ENCODE assay signal across 26 cellular contexts in genomic region chr9:121304707-121305106, GRCh38. TPM values are rescaled to one million over a fixed set of nuclear protein-coding genes. Genes with fewer than 3 reads are reported as not detected.
A peak's percentile ranks its signal among the peaks of the same experiment; 100 is the strongest.
DNase-seq lines count a peak whose midpoint lies in the region; ATAC-seq, FAIRE-seq and TF ChIP-seq lines count a peak whose summit lies in the region.
"Had no signal": no experiment of that assay in that cellular context is flagged by ENCODE, and none has a peak within 500 bp of the region (broad histone marks: within the 10 kb centered on the region; RNA-seq: fewer than 3 reads in every experiment).

No MANE protein-coding gene starts in this region.

- no peak overlapping the region for H3K4me2 ChIP-seq in K562 (ENCODE audit: insufficient read depth, low read length)
- H3K4me2 ChIP-seq in trophoblast cell (ENCODE audit: low read length): no peak overlapping the region

- H3K9ac ChIP-seq in K562 (ENCODE audit: insufficient read depth in 1 of 2, low read depth in 2 of 2, low read length in 2 of 2) (no peak overlapping the region), trophoblast cell (ENCODE audit: low read length) (no peak overlapping the region)

- no peaks in the 10 kb centered on the region for H3K79me2 ChIP-seq in K562 (ENCODE audit: control insufficient read depth, insufficient read depth, low read length)
- no peaks in the 10 kb centered on the region for H3K79me2 ChIP-seq in trophoblast cell (ENCODE audit: control insufficient read depth, insufficient read depth, low read length, poor library complexity)

- no peak overlapping the region for H3K27ac Mint-ChIP-seq in activated naive CD8-positive, alpha-beta T cell treated with anti-CD3 and anti-CD28 coated beads for 36 hours
- H3K27ac Mint-ChIP-seq: activated CD4-positive, alpha-beta T cell treated with anti-CD3 and anti-CD28 coated beads for 36 hours; CD8-positive, alpha-beta memory T cell; natural killer cell treated with Interleukin-12 subunit alpha and Interleukin-12 subunit beta and Interleukin-15 and Interleukin-18, amount 100 ng/mL, for 72 hours; T-helper 17 cell had no signal

- peaks cover 6% of the 10 kb centered on the region for H3K4me1 Mint-ChIP-seq in activated naive CD8-positive, alpha-beta T cell treated with anti-CD3 and anti-CD28 coated beads for 36 hours

- TF ChIP-seq EP300 in K562 (IDR thresholded peaks at IDR 0.05; ENCODE audit: low read length): no peak

- H3K36me3 Mint-ChIP-seq in activated naive CD8-positive, alpha-beta T cell treated with anti-CD3 and anti-CD28 coated beads for 36 hours: no peaks in the 10 kb centered on the region
- H3K36me3 Mint-ChIP-seq: IgD-negative memory B cell; natural killer cell treated with Interleukin-12 subunit alpha and Interleukin-12 subunit beta and Interleukin-15 and Interleukin-18, amount 100 ng/mL, for 72 hours had no signal

- H3K9me1 ChIP-seq in K562 (ENCODE audit: control insufficient read depth, insufficient read depth, low read length): no peaks in the 10 kb centered on the region

- no peaks in the 10 kb centered on the region for H3K79me1 ChIP-seq in trophoblast cell (ENCODE audit: low read length)

- no peak overlapping the region for H3K18ac ChIP-seq in trophoblast cell (ENCODE audit: low read length)

- no peaks in the 10 kb centered on the region for H3K27me3 ChIP-seq in K562 (ENCODE audit: control insufficient read depth in 2 of 2, insufficient read depth in 2 of 2, low read length in 2 of 2)
- H3K27me3 ChIP-seq in thyroid gland: no peaks in the 10 kb centered on the region
- H3K27me3 ChIP-seq in trophoblast cell (ENCODE audit: insufficient read depth, low read length): no peaks in the 10 kb centered on the region
- H3K27me3 ChIP-seq: left lung had no signal

- H4K91ac ChIP-seq in trophoblast cell (ENCODE audit: low read depth, low read length): no peak overlapping the region

- in situ Hi-C loops in K562 (cut with MboI): no loop called here

- H4K8ac ChIP-seq in trophoblast cell (ENCODE audit: low read depth, low read length): no peak overlapping the region

- H3K9me3 ChIP-seq in K562 (replicated peaks; ENCODE audit: control insufficient read depth, insufficient read depth, low read depth, low read length) (no peaks in the 10 kb centered on the region), thyroid gland (no peaks in the 10 kb centered on the region), trophoblast cell (ENCODE audit: insufficient read depth, low read depth, low read length) (no peaks in the 10 kb centered on the region)
- H3K9me3 ChIP-seq: HAP-1, left lung had no signal

- DNase-seq in K562 (ENCODE audit: extremely low read depth in 1 of 4, low spot score in 3 of 4) (no peak), epithelial cell of prostate (ENCODE audit: low read depth, low spot score) (no peak), posterior vena cava (ENCODE audit: low spot score) (peak; percentile 15), thyroid gland (peak in 1 of 2 donors; percentile 0), trophoblast cell (no peak)
- no peak for DNase-seq in activated naive CD8-positive, alpha-beta T cell treated with anti-CD3 and anti-CD28 coated beads for 36 hours
- DNase-seq: activated CD4-positive, alpha-beta T cell treated with anti-CD3 and anti-CD28 coated beads for 36 hours; activated naive CD4-positive, alpha-beta T cell; activated T-cell treated with anti-CD3 and anti-CD28 coated beads, Interleukin-2, amount 50 U/mL, for 4 hours; CD8-positive, alpha-beta memory T cell; dermis blood vessel endothelial cell; DMS153; hippocampal formation; immature natural killer cell; midbrain; NCI-H2029 treated with DMSO at 0.1 percent for 48 hours; NCI-H345; NCI-H748 treated with DMSO at 0.1 percent for 48 hours; stimulated activated naive CD8-positive, alpha-beta T cell treated with anti-CD3 and anti-CD28 coated beads, Interleukin-15, amount 100 ng/mL, for 72 hours; T-helper 17 cell had no signal

- H2AFZ ChIP-seq in K562 (ENCODE audit: low read depth, low read length) (no peak overlapping the region), trophoblast cell (ENCODE audit: insufficient read depth, low read length, poor library complexity) (no peak overlapping the region)

- no peak overlapping the region for H3K4ac ChIP-seq in trophoblast cell (ENCODE audit: low read depth, low read length)

- H2BK5ac ChIP-seq in trophoblast cell (ENCODE audit: low read depth, low read length, poor library complexity): no peak overlapping the region

- H3K36me3 ChIP-seq in K562 (ENCODE audit: control insufficient read depth, insufficient read depth, low read length) (no peaks in the 10 kb centered on the region), thyroid gland (peaks cover 21 to 46% of the 10 kb centered on the region in 2 donors), trophoblast cell (ENCODE audit: control insufficient read depth in 1 of 2, insufficient read depth in 2 of 2, low read length in 2 of 2) (peaks cover 44 to 53% of the 10 kb centered on the region in 2 experiments)
- H3K36me3 ChIP-seq: HAP-1 had no signal

- H3K4me3 Mint-ChIP-seq in activated naive CD8-positive, alpha-beta T cell treated with anti-CD3 and anti-CD28 coated beads for 36 hours: no peak overlapping the region
- H3K4me3 Mint-ChIP-seq: activated CD4-positive, alpha-beta T cell treated with anti-CD3 and anti-CD28 coated beads for 36 hours; activated T-cell treated with anti-CD3 and anti-CD28 coated beads, Interleukin-2, amount 50 U/mL, for 4 hours; CD8-positive, alpha-beta memory T cell; IgD-negative memory B cell; immature natural killer cell; natural killer cell treated with Interleukin-12 subunit alpha and Interleukin-12 subunit beta and Interleukin-15 and Interleukin-18, amount 100 ng/mL, for 72 hours; stimulated activated naive CD8-positive, alpha-beta T cell treated with anti-CD3 and anti-CD28 coated beads, Interleukin-15, amount 100 ng/mL, for 72 hours; T-helper 17 cell had no signal

- H3K27ac ChIP-seq in K562 (ENCODE audit: extremely low read depth, low read depth, low read length) (no peak overlapping the region), epithelial cell of prostate (peak overlapping the region; percentile 29), thyroid gland (peak overlapping the region; percentile 61 to 98 (median 94)), trophoblast cell (ENCODE audit: low read depth, low read length) (no peak overlapping the region)
- H3K27ac ChIP-seq: left lung had no signal

- no peaks in the 10 kb centered on the region for H3K9me3 Mint-ChIP-seq in activated naive CD8-positive, alpha-beta T cell treated with anti-CD3 and anti-CD28 coated beads for 36 hours
- H3K9me3 Mint-ChIP-seq: activated T-cell treated with anti-CD3 and anti-CD28 coated beads, Interleukin-2, amount 50 U/mL, for 4 hours; CD8-positive, alpha-beta memory T cell; IgD-negative memory B cell; immature natural killer cell; natural killer cell treated with Interleukin-12 subunit alpha and Interleukin-12 subunit beta and Interleukin-15 and Interleukin-18, amount 100 ng/mL, for 72 hours; stimulated activated naive CD8-positive, alpha-beta T cell treated with anti-CD3 and anti-CD28 coated beads, Interleukin-15, amount 100 ng/mL, for 72 hours had no signal

- H4K12ac ChIP-seq in trophoblast cell (ENCODE audit: low read depth, low read length): no peak overlapping the region

- WGBS in K562 (ENCODE audit: insufficient coverage, low coverage, missing lambda C conversion rate): 9% methylated on average over 1 of the region's 1 CpG
- 82 to 100% methylated on average over 1 of the region's 1 CpG for WGBS in thyroid gland, 2 donors
- no CpG with 5 or more reads among the region's 1 CpG for WGBS in trophoblast cell (ENCODE audit: extremely low coverage, insufficient coverage, insufficient read length)

- no peak overlapping the region for H3K14ac ChIP-seq in trophoblast cell (ENCODE audit: low read length)

- TF ChIP-seq CTCF in K562 (IDR thresholded peaks at IDR 0.05 in 2 of 3, conservative IDR thresholded peaks at IDR 0.05 in 1 of 3; ENCODE audit: insufficient read depth in 2 of 3, low read depth in 1 of 3, low read length in 3 of 3): no peak
- TF ChIP-seq CTCF in thyroid gland (IDR thresholded peaks at IDR 0.05): no peak

- POLR2A ChIA-PET in K562 (lab: Yijun Ruan, JAX): no interaction called here

- TF ChIP-seq RAD21 in K562 (CRISPR knock-in tag; conservative IDR thresholded peaks at IDR 0.05 in 1 of 2, IDR thresholded peaks at IDR 0.05 in 1 of 2): no peak

- FAIRE-seq in K562 (lab: Jason Lieb, UNC): peak; percentile 44
- FAIRE-seq: GM19239 had no signal

- H2BK12ac ChIP-seq in trophoblast cell (ENCODE audit: low read length): no peak overlapping the region

- H4K20me1 ChIP-seq in K562 (replicated peaks; ENCODE audit: control insufficient read depth, insufficient read depth, low read length): no peaks in the 10 kb centered on the region

- CTCF ChIA-PET in K562 (lab: Yijun Ruan, JAX; ENCODE audit: low intra/inter-chr PET ratio): no interaction called here

- intact Hi-C loops in K562 (cut with micrococcal nuclease): no loop called here
- intact Hi-C loops in posterior vena cava (cut with DNase I): loop anchor here in 1 of 2 donors (5.0 kb wide), 1 partner anchor 37 kb away; the partner anchor contains the start of gene GSN
- intact Hi-C loops in thyroid gland (cut with DNase I): no loop called here

- H2BK120ac ChIP-seq in trophoblast cell (ENCODE audit: insufficient read depth, low read length, poor library complexity): no peak overlapping the region

- TF ChIP-seq POLR2A in K562 (conservative IDR thresholded peaks at IDR 0.05) (no peak), thyroid gland (IDR thresholded peaks at IDR 0.05) (no peak)

- H3K23ac ChIP-seq in trophoblast cell (ENCODE audit: low read length): no peak overlapping the region

- no peak overlapping the region for H2AK5ac ChIP-seq in trophoblast cell (ENCODE audit: low read length)

- H3K27me3 Mint-ChIP-seq in activated naive CD8-positive, alpha-beta T cell treated with anti-CD3 and anti-CD28 coated beads for 36 hours: peaks cover 12% of the 10 kb centered on the region

- peaks cover 0 to 8% of the 10 kb centered on the region in 2 experiments; a peak in 2 of 5 replicates for H3K4me1 ChIP-seq in K562 (replicated peaks in 1 of 2; ENCODE audit: control insufficient read depth in 2 of 2, insufficient read depth in 2 of 2, low read length in 2 of 2)
- H3K4me1 ChIP-seq in thyroid gland: peaks cover 0 to 28% of the 10 kb centered on the region in 2 donors
- H3K4me1 ChIP-seq in trophoblast cell (ENCODE audit: control insufficient read depth in 1 of 2, insufficient read depth in 2 of 2, low read length in 2 of 2): peaks cover 4 to 6% of the 10 kb centered on the region in 2 experiments
- H3K4me1 ChIP-seq: HAP-1 had no signal

- no peak overlapping the region for H3K4me3 ChIP-seq in K562
- H3K4me3 ChIP-seq in thyroid gland (replicated peaks in 1 of 3): no peak overlapping the region
- no peak overlapping the region for H3K4me3 ChIP-seq in trophoblast cell (ENCODE audit: low read depth, low read length)
- H3K4me3 ChIP-seq: HAP-1, left lung had no signal

- no peak for ATAC-seq in K562
- no peak for ATAC-seq in HG03460 (IDR thresholded peaks at IDR 0.05; ENCODE audit: unreplicated experiment)
- ATAC-seq: activated CD4-positive, alpha-beta T cell treated with anti-CD3 and anti-CD28 coated beads for 36 hours; activated T-cell treated with anti-CD3 and anti-CD28 coated beads, Interleukin-2, amount 50 U/mL, for 4 hours; natural killer cell treated with Interleukin-12 subunit alpha and Interleukin-12 subunit beta and Interleukin-15 and Interleukin-18, amount 100 ng/mL, for 72 hours; stimulated activated naive CD8-positive, alpha-beta T cell treated with anti-CD3 and anti-CD28 coated beads, Interleukin-15, amount 100 ng/mL, for 72 hours; T-helper 17 cell had no signal

- BruUV-seq in K562 (replicated peaks; lab: Mats Ljungman, UMichigan): no TSS peak

RNA-seq across cellular contexts. Expression of gene GSN, which starts 36.7 kb away (rescaled TPM):
- 15.3 and 27.0 TPM in 2 replicates for total RNA-seq in K562 (2011; cell fraction: chromatin; rRNA removed; ENCODE audit: low replicate concordance)
- 9.9 and 11.0 TPM in 2 replicates for total RNA-seq in K562 (2011; cell fraction: nucleolus; rRNA removed)
- total RNA-seq in K562 (2011; cell fraction: nucleoplasm; rRNA removed): 8.1 and 9.2 TPM in 2 replicates
- total RNA-seq in K562 (2014; rRNA removed) (8.2 and 10.8 TPM in 2 replicates), K562 (2014; rRNA removed; fragmentation: Illumina TruSeq; extraction: Trizol) (3.3 and 3.5 TPM in 2 replicates), K562 (2015; rRNA removed; fragmentation: Illumina TruSeq; extraction: Trizol) (12.3 and 12.4 TPM in 2 replicates), K562 (2021) (9.0 and 9.6 TPM in 2 replicates), posterior vena cava (1,000 to 10,000 TPM in 1 of 2 donors, 100 to 1,000 TPM in 1; 590 to 1,544 TPM), thyroid gland (1,000 to 10,000 TPM; 1,151 to 1,624 (median 1,443) TPM)
- polyA plus RNA-seq in K562 (2011; rRNA removed) (16.6 and 24.2 TPM in 2 replicates), K562 (2014; fragmentation: Illumina TruSeq; extraction: Trizol) (5.2 and 7.4 TPM in 2 replicates), K562 (2014; fragmentation: Nextera tagmentation; extraction: Ambion mirVana) (under 1 TPM; 0.39 to 0.41 TPM), K562 (2014; rRNA removed) (7.5 and 11.2 TPM in 2 replicates)
- polyA plus RNA-seq in K562 (2011; cell fraction: cytosol; rRNA removed): 27.5 and 34.5 TPM in 2 replicates
- 15.8 and 17.0 TPM in 2 replicates for polyA plus RNA-seq in K562 (2011; cell fraction: nucleus; rRNA removed)
- 11.2 and 34.5 TPM in 2 replicates for polyA plus RNA-seq in K562 (2012)
- polyA minus RNA-seq in K562 (2011; rRNA and poly(A)+ RNA removed): 23.7 and 31.3 TPM in 2 replicates
- 24.8 and 27.9 TPM in 2 replicates for polyA minus RNA-seq in K562 (2011; cell fraction: cytosol; rRNA and poly(A)+ RNA removed)
- 6.2 and 9.0 TPM in 2 replicates for polyA minus RNA-seq in K562 (2011; cell fraction: nucleus; rRNA and poly(A)+ RNA removed)
- 1 to 10 TPM; 1.7 to 1.8 TPM for total RNA-seq in activated naive CD8-positive, alpha-beta T cell treated with anti-CD3 and anti-CD28 coated beads for 36 hours
- 103 and 105 TPM in 2 replicates for polyA plus RNA-seq in trophoblast cell (2013)

Comparison
In these comparisons a context has a peak if more than half of its experiments do, and no peak if none do; other contexts are left out.
1. H3K27ac ChIP-seq: peak in epithelial cell of prostate (single experiment) and thyroid gland (3 of 3); none in K562 (single experiment) and trophoblast cell (single experiment).
2. RNA of gene GSN, which starts 36.7 kb away (total RNA-seq): 1,151 to 1,624 TPM in thyroid gland and 590 to 1,544 TPM in posterior vena cava; 3.3 to 27.0 TPM in K562 and 1.7 to 1.8 TPM in activated naive CD8-positive, alpha-beta T cell treated with anti-CD3 and anti-CD28 coated beads for 36 hours; every median in the first group is over 10 times any median in the second.